ENCODE assay signal across 1 cellular context in genomic region chr6:28838634-28839442, GRCh38.
A peak's percentile ranks its signal among the peaks of the same experiment; 100 is the strongest.
TF ChIP-seq lines count a peak whose summit lies in the region.

No MANE protein-coding gene starts in this region.

TF ChIP-seq in HepG2, 621 proteins besides CTCF, POLR2A, EP300 and RAD21 (continued from another document and continues in another):
- TF ChIP-seq DMTF1 (CRISPR knock-in tag; IDR thresholded peaks at IDR 0.05) (0 out of 2 replicates have a peak, but pooled peaks have one; percentile 51), NFYC (CRISPR knock-in tag; IDR thresholded peaks at IDR 0.05) (peak; percentile 60), MXD4 (CRISPR knock-in tag; IDR thresholded peaks at IDR 0.05) (no peak; the same call in none of the 2 replicates), THAP7 (CRISPR knock-in tag; IDR thresholded peaks at IDR 0.05) (no peak; the same call in 1 of the 2 replicates), CHCHD3 (CRISPR knock-in tag; IDR thresholded peaks at IDR 0.05) (no peak), ZKSCAN8 (CRISPR knock-in tag; IDR thresholded peaks at IDR 0.05; ENCODE audit: borderline replicate concordance) (no peak), HNF4A (CRISPR knock-in tag; IDR thresholded peaks at IDR 0.05) (no peak), ZBTB20 (CRISPR knock-in tag; IDR thresholded peaks at IDR 0.05; ENCODE audit: borderline replicate concordance, low read depth) (peak; percentile 68; the same call in 1 of the 2 replicates), ZNF256 (CRISPR knock-in tag; conservative IDR thresholded peaks at IDR 0.05) (no peak), ZFP37 (CRISPR knock-in tag; IDR thresholded peaks at IDR 0.05; ENCODE audit: borderline replicate concordance) (peak; percentile 76; the same call in 1 of the 2 replicates), RORA (CRISPR knock-in tag; IDR thresholded peaks at IDR 0.05) (no peak), ZNF350 (CRISPR knock-in tag; IDR thresholded peaks at IDR 0.05; ENCODE audit: borderline replicate concordance, low read depth) (peak; percentile 79), ZNF800 (CRISPR knock-in tag; IDR thresholded peaks at IDR 0.05) (peak; percentile 61; the same call in 1 of the 2 replicates), ETV5 (CRISPR knock-in tag; IDR thresholded peaks at IDR 0.05; ENCODE audit: borderline replicate concordance) (no peak), ZIK1 (CRISPR knock-in tag; IDR thresholded peaks at IDR 0.05; ENCODE audit: borderline replicate concordance, low read depth) (no peak), RELA (CRISPR knock-in tag; IDR thresholded peaks at IDR 0.05) (no peak), ZNF770 (CRISPR knock-in tag; IDR thresholded peaks at IDR 0.05) (no peak), FIP1L1 (IDR thresholded peaks at IDR 0.05; ENCODE audit: borderline replicate concordance, insufficient read depth, low read depth, low read length) (no peak), SCMH1 (CRISPR knock-in tag; IDR thresholded peaks at IDR 0.05; ENCODE audit: borderline replicate concordance) (no peak), TRIM22 (IDR thresholded peaks at IDR 0.05) (no peak), GFI1 (CRISPR knock-in tag; IDR thresholded peaks at IDR 0.05; ENCODE audit: borderline replicate concordance) (0 out of 2 replicates have a peak, but pooled peaks have one; percentile 35), SAFB2 (CRISPR knock-in tag; IDR thresholded peaks at IDR 0.05; ENCODE audit: borderline replicate concordance, low read depth) (peak; percentile 52; the same call in 1 of the 2 replicates), ZNF841 (CRISPR knock-in tag; IDR thresholded peaks at IDR 0.05; ENCODE audit: borderline replicate concordance) (no peak), ZNF263 (CRISPR knock-in tag; IDR thresholded peaks at IDR 0.05) (peak; percentile 85), XRCC5 (optimal IDR thresholded peaks at IDR 0.05; ENCODE audit: low read length) (peak; percentile 94), ZNF670 (CRISPR knock-in tag; IDR thresholded peaks at IDR 0.05; ENCODE audit: borderline replicate concordance) (peak; percentile 58; the same call in 1 of the 2 replicates), IRF1 (CRISPR knock-in tag; IDR thresholded peaks at IDR 0.05; ENCODE audit: low read depth) (no peak), CSRNP2 (CRISPR knock-in tag; conservative IDR thresholded peaks at IDR 0.05; ENCODE audit: low read depth) (no peak), ZNF496 (CRISPR knock-in tag; IDR thresholded peaks at IDR 0.05; ENCODE audit: insufficient replicate concordance) (no peak), MXI1 (IDR thresholded peaks at IDR 0.05; ENCODE audit: borderline replicate concordance, low read depth, low read length) (peak; percentile 34; the same call in 1 of the 3 replicates), KDM5B (CRISPR knock-in tag; IDR thresholded peaks at IDR 0.05; ENCODE audit: borderline replicate concordance) (peak; percentile 94), SMAD9 (CRISPR knock-in tag; IDR thresholded peaks at IDR 0.05) (no peak), ZNF775 (CRISPR knock-in tag; IDR thresholded peaks at IDR 0.05; ENCODE audit: borderline replicate concordance) (no peak), CREB1 (IDR thresholded peaks at IDR 0.05) (no peak), CREB1 (CRISPR knock-in tag; IDR thresholded peaks at IDR 0.05) (no peak; the same call in 1 of the 2 replicates), ZNF746 (CRISPR knock-in tag; IDR thresholded peaks at IDR 0.05) (no peak), HINFP (CRISPR knock-in tag; IDR thresholded peaks at IDR 0.05; ENCODE audit: low read depth) (peak; percentile 76), ZNF280D (CRISPR knock-in tag; IDR thresholded peaks at IDR 0.05) (peak; percentile 95), TRIM24 (CRISPR knock-in tag; IDR thresholded peaks at IDR 0.05) (no peak), MED8 (CRISPR knock-in tag; IDR thresholded peaks at IDR 0.05; ENCODE audit: insufficient replicate concordance) (no peak), NFKB2 (CRISPR knock-in tag; IDR thresholded peaks at IDR 0.05; ENCODE audit: borderline replicate concordance) (peak; percentile 95), ATF6 (CRISPR knock-in tag; conservative IDR thresholded peaks at IDR 0.05) (no peak), LBX2 (CRISPR knock-in tag; IDR thresholded peaks at IDR 0.05; ENCODE audit: borderline replicate concordance) (no peak)
